18 cellular contexts compared by ENCODE assay signal in genomic region chr17:50631908-50632571, GRCh38. TPM values are rescaled to one million over a fixed set of nuclear protein-coding genes. Genes with fewer than 3 reads are reported as not detected.
A peak's percentile ranks its signal among the peaks of the same experiment; 100 is the strongest.
DNase-seq lines count a peak whose midpoint lies in the region; ATAC-seq and TF ChIP-seq lines count a peak whose summit lies in the region.
"Had no signal": no experiment of that assay in that cellular context is flagged by ENCODE, and none has a peak within 500 bp of the region (broad histone marks: within the 10 kb centered on the region; RNA-seq: fewer than 3 reads in every experiment).

No MANE protein-coding gene starts in this region.

- dilution Hi-C loops in mammary epithelial cell (cut with HindIII; ENCODE audit: low sequenced_read_pairs): loop anchor here (10.0 kb wide), 1 partner anchor 53 kb away; no protein-coding TSS in a partner anchor

- H3K27me3 Mint-ChIP-seq in MCF 10A (ENCODE audit: insufficient read depth, unreplicated experiment) (no peaks in the 10 kb centered on the region), type B pancreatic cell (peaks cover 69% of the 10 kb centered on the region)

- BruUV-seq in mammary epithelial cell (replicated peaks; lab: Mats Ljungman, UMichigan) (no TSS peak), MCF 10A (replicated peaks; lab: Mats Ljungman, UMichigan) (no TSS peak), PC-3 (replicated peaks; lab: Mats Ljungman, UMichigan) (no TSS peak)

- H3K9ac ChIP-seq in mammary epithelial cell (ENCODE audit: insufficient read depth, low read length): no peak overlapping the region
- no peak overlapping the region for H3K9ac ChIP-seq in PC-3 (ENCODE audit: low read length)

- H3K4me2 ChIP-seq in mammary epithelial cell (ENCODE audit: insufficient read depth, low read depth, low read length) (no peak overlapping the region), PC-3 (ENCODE audit: low read length) (peak overlapping the region; percentile 2; the same call in 1 of the 2 replicates)

- H3K79me2 ChIP-seq in mammary epithelial cell (ENCODE audit: insufficient read depth, low read length) (peaks cover 26% of the 10 kb centered on the region), PC-3 (ENCODE audit: low read length) (peaks cover 29% of the 10 kb centered on the region)

- H3K4me3 Mint-ChIP-seq in MCF 10A (ENCODE audit: unreplicated experiment): no peak overlapping the region
- H3K4me3 Mint-ChIP-seq in type B pancreatic cell: peak overlapping the region; percentile 24

- H3K9me3 ChIP-seq in mammary epithelial cell (replicated peaks; ENCODE audit: insufficient read depth, low read length): no peaks in the 10 kb centered on the region
- H3K9me3 ChIP-seq in PC-3 (ENCODE audit: low read length): no peaks in the 10 kb centered on the region
- H3K9me3 ChIP-seq: adrenal gland, prostate gland had no signal

- H3K4me1 Mint-ChIP-seq in MCF 10A (ENCODE audit: insufficient read depth, unreplicated experiment) (peaks cover 29% of the 10 kb centered on the region), type B pancreatic cell (ENCODE audit: unreplicated experiment) (peaks cover 34% of the 10 kb centered on the region)

- no peak for TF ChIP-seq CTCF in mammary epithelial cell (conservative IDR thresholded peaks at IDR 0.05 in 1 of 2, IDR thresholded peaks at IDR 0.05 in 1 of 2; ENCODE audit: extremely low read depth in 1 of 2, insufficient read depth in 1 of 2, low read depth in 1 of 2, low read length in 2 of 2)
- no peak for TF ChIP-seq CTCF in MCF 10A (IDR thresholded peaks at IDR 0.05; ENCODE audit: unreplicated experiment)
- no peak for TF ChIP-seq CTCF in PC-3 (conservative IDR thresholded peaks at IDR 0.05; ENCODE audit: low read depth, low read length)
- no peak for TF ChIP-seq CTCF in type B pancreatic cell (conservative IDR thresholded peaks at IDR 0.05)

- H3K9me2 ChIP-seq in PC-3 (replicated peaks; ENCODE audit: low read length): no peaks in the 10 kb centered on the region

- in situ Hi-C loops in mammary epithelial cell (cut with MboI; ENCODE audit: low sequenced_read_pairs in 2 of 2): loop anchor here in 1 of 2 donors (10.0 kb wide), 2 partner anchors 63 to 147 kb away; no protein-coding TSS in a partner anchor

- H4K20me1 ChIP-seq in mammary epithelial cell (ENCODE audit: insufficient read depth, low read length) (no peaks in the 10 kb centered on the region), PC-3 (ENCODE audit: low read length) (no peaks in the 10 kb centered on the region)

- H3K27me3 ChIP-seq in mammary epithelial cell (ENCODE audit: insufficient read depth, low read length) (no peaks in the 10 kb centered on the region), PC-3 (ENCODE audit: low read length) (no peaks in the 10 kb centered on the region)
- H3K27me3 ChIP-seq: adrenal gland, foreskin keratinocyte had no signal

- H3K9me3 Mint-ChIP-seq in MCF 10A (ENCODE audit: unreplicated experiment) (no peaks in the 10 kb centered on the region), type B pancreatic cell (no peaks in the 10 kb centered on the region)
- H3K9me3 Mint-ChIP-seq: nephron had no signal

- no peak overlapping the region for H2AFZ ChIP-seq in mammary epithelial cell (ENCODE audit: low read depth, low read length)
- H2AFZ ChIP-seq in PC-3 (ENCODE audit: low read length): no peak overlapping the region

- POLR2A ChIA-PET in MCF 10A (lab: Yijun Ruan, JAX) (interaction anchor here (0.6 to 2.3 kb wide), 6 partner anchors 29 to 145 kb away, joined by 3 to 11 read pairs (median 6); partner anchors contain the start of gene ANKRD40), PC-3 (lab: Charles Lee; ENCODE audit: unreplicated experiment) (no interaction called here)

- H3K4me3 ChIP-seq in mammary epithelial cell (replicated peaks in 1 of 3; ENCODE audit: insufficient read depth in 1 of 3, low read depth in 2 of 3, low read length in 3 of 3) (no peak overlapping the region), PC-3 (ENCODE audit: low read length) (no peak overlapping the region)
- H3K4me3 ChIP-seq: adrenal gland, prostate gland, skin epidermis had no signal

- DNase-seq in mammary epithelial cell: peak; percentile 37
- DNase-seq in MCF 10A (ENCODE audit: unreplicated experiment): no peak
- peak; percentile 73 for DNase-seq in PC-3
- peak; percentile 13 for DNase-seq in dermis blood vessel endothelial cell
- DNase-seq in type B pancreatic cell (ENCODE audit: extremely low spot score, unreplicated experiment): no peak
- DNase-seq in LoVo (ENCODE audit: low spot score): no peak
- DNase-seq in activated CD8-positive, alpha-beta memory T cell treated with anti-CD3 and anti-CD28 coated beads, Interleukin-2, amount 50 U/mL, for 4 hours: no peak
- no peak for DNase-seq in activated CD4-positive, alpha-beta T cell treated with anti-CD3 and anti-CD28 coated beads, Interleukin-2, amount 50 U/mL, for 48 hours
- DNase-seq: ACHN; activated effector memory CD4-positive, alpha-beta T cell treated with anti-CD3 and anti-CD28 coated beads, Interleukin-2, amount 50 U/mL, for 16 hours; adrenal gland; C1 segment of cervical spinal cord; foreskin keratinocyte; NCI-H2227 treated with DMSO at 0.1 percent for 48 hours; stimulated activated CD4-positive, alpha-beta T cell treated with anti-CD3 and anti-CD28 coated beads, Interleukin-4, amount 100 ng/mL, for 1 hour had no signal

- ATAC-seq in PC-3: peak; percentile 27
- ATAC-seq: foreskin keratinocyte had no signal

- H3K27ac Mint-ChIP-seq in MCF 10A (ENCODE audit: low read depth, unreplicated experiment) (no peak overlapping the region), type B pancreatic cell (no peak overlapping the region)

- intact Hi-C loops in mammary epithelial cell (cut with micrococcal nuclease) (loop anchor here (2.0 to 10.0 kb wide), 2 partner anchors 75 to 323 kb away; partner anchors contain the start of gene ANKRD40), MCF 10A (cut with micrococcal nuclease) (no loop called here), PC-3 (cut with micrococcal nuclease) (loop anchor here (5.0 to 10.0 kb wide), 2 partner anchors 70 to 237 kb away; partner anchors contain the start of genes CACNA1G and LRRC59)

- peaks cover 23% of the 10 kb centered on the region for H3K4me1 ChIP-seq in mammary epithelial cell (ENCODE audit: insufficient read depth, low read length)
- peaks cover 60% of the 10 kb centered on the region for H3K4me1 ChIP-seq in PC-3 (ENCODE audit: insufficient read depth, low read length)
- H3K4me1 ChIP-seq: prostate gland had no signal

- H3K27ac ChIP-seq in mammary epithelial cell (ENCODE audit: insufficient read depth, low read depth, low read length) (no peak overlapping the region), PC-3 (ENCODE audit: low read length) (no peak overlapping the region)
- H3K27ac ChIP-seq: adrenal gland, foreskin keratinocyte, prostate gland, skin epidermis had no signal

- CTCF ChIA-PET in mammary epithelial cell (lab: Charles Lee; ENCODE audit: low non-redundant PET): interaction anchor here (0.7 kb wide), 1 partner anchor 38 kb away, joined by 3 read pairs; no protein-coding TSS in a partner anchor
- CTCF ChIA-PET in MCF 10A (lab: Yijun Ruan, JAX): interaction anchor here (0.5 to 10.0 kb wide), 16 partner anchors 9 to 149 kb away, joined by 3 to 248 read pairs (median 12); partner anchors contain the start of gene SPATA20
- CTCF ChIA-PET in PC-3 (lab: Charles Lee): interaction anchor here (0.6 to 2.0 kb wide), 3 partner anchors 63 to 97 kb away, joined by 3 to 21 read pairs (median 3); no protein-coding TSS in a partner anchor

- H3K36me3 ChIP-seq in mammary epithelial cell (ENCODE audit: insufficient read depth, low read length) (no peaks in the 10 kb centered on the region), PC-3 (ENCODE audit: low read depth, low read length) (no peaks in the 10 kb centered on the region)
- H3K36me3 ChIP-seq: adrenal gland, prostate gland had no signal

- 96% methylated on average over 8 of the region's 9 CpGs for WGBS in mammary epithelial cell (ENCODE audit: low coverage, missing lambda C conversion rate)

- H3F3A ChIP-seq in PC-3 (ENCODE audit: low read length, unreplicated experiment): no peaks in the 10 kb centered on the region

- H3K36me3 Mint-ChIP-seq in MCF 10A (ENCODE audit: insufficient read depth, unreplicated experiment): peaks cover 12% of the 10 kb centered on the region
- no peaks in the 10 kb centered on the region for H3K36me3 Mint-ChIP-seq in type B pancreatic cell

RNA-seq across cellular contexts. Expression of gene ABCC3, which starts 2.6 kb away (rescaled TPM):
- 100 to 1,000 TPM in 1 of 2 donors, 10 to 100 TPM in 1; 80.7 to 113 TPM for total RNA-seq in mammary epithelial cell
- polyA plus RNA-seq in mammary epithelial cell: 49.6 TPM
- 62.4 TPM for polyA minus RNA-seq in mammary epithelial cell
- total RNA-seq in MCF 10A (2022): 209 and 293 TPM in 2 replicates
- total RNA-seq in PC-3 (2014; rRNA removed): 50.2 and 64.4 TPM in 2 replicates
- 1.3 and 2.7 TPM in 2 replicates for total RNA-seq in dermis blood vessel endothelial cell
- 10.6 and 13.3 TPM in 2 replicates for total RNA-seq in type B pancreatic cell (ENCODE audit: low replicate concordance)

Comparison
In these comparisons a context has a peak if more than half of its experiments do, and no peak if none do; other contexts are left out.
1. DNase-seq: peak in mammary epithelial cell (single experiment), PC-3 (single experiment) and dermis blood vessel endothelial cell (single experiment); none in MCF 10A (single experiment), type B pancreatic cell (single experiment), LoVo (single experiment), activated CD8-positive, alpha-beta memory T cell treated with anti-CD3 and anti-CD28 coated beads, Interleukin-2, amount 50 U/mL, for 4 hours (single experiment) and activated CD4-positive, alpha-beta T cell treated with anti-CD3 and anti-CD28 coated beads, Interleukin-2, amount 50 U/mL, for 48 hours (0 of 2).